In genomic region chr16:75265911-75266701, GRCh38 we compare ENCODE assay signal across 8 cellular contexts. TPM values are rescaled to one million over a fixed set of nuclear protein-coding genes. Genes with fewer than 3 reads are reported as not detected.
A peak's percentile ranks its signal among the peaks of the same experiment; 100 is the strongest.
DNase-seq lines count a peak whose midpoint lies in the region; ATAC-seq and TF ChIP-seq lines count a peak whose summit lies in the region.

No MANE protein-coding gene starts in this region.

- TF ChIP-seq EP300 in stomach (IDR thresholded peaks at IDR 0.05) = no peak

- H3K4me1 ChIP-seq in Peyer's patch (peaks cover 4 to 61% (median 9%) of the 10 kb centered on the region in 4 donors), left lung (peaks cover 33 to 55% of the 10 kb centered on the region in 2 donors), stomach (peaks cover 38 to 64% (median 61%) of the 10 kb centered on the region in 4 donors)

- TF ChIP-seq CTCF in Calu3 (IDR thresholded peaks at IDR 0.05; ENCODE audit: unreplicated experiment) = no peak
- TF ChIP-seq CTCF in Peyer's patch (IDR thresholded peaks at IDR 0.05) = no peak
- TF ChIP-seq CTCF in left lung (IDR thresholded peaks at IDR 0.05) = no peak
- no peak for TF ChIP-seq CTCF in stomach (IDR thresholded peaks at IDR 0.05)

- WGBS in stomach, 5 donors = 10 to 40% (median 16%) methylated on average over 18 to 62 of the region's 62 CpGs

- DNase-seq in Calu3 (peak; percentile 89), Peyer's patch (peak in 2 of 3 donors; percentile 81 to 82), left lung (peak; percentile 75 to 91), stomach (peak; percentile 89), MV-4-11 (lab: John Stamatoyannopoulos, UW) (no peak)

- no peaks in the 10 kb centered on the region for H3K36me3 ChIP-seq in Peyer's patch
- no peaks in the 10 kb centered on the region for H3K36me3 ChIP-seq in left lung
- H3K36me3 ChIP-seq in stomach = no peaks in the 10 kb centered on the region

- peak overlapping the region; percentile 89 for H3K4me3 Mint-ChIP-seq in Calu3 (ENCODE audit: low read depth, unreplicated experiment)
- peak overlapping the region; percentile 65 for H3K4me3 Mint-ChIP-seq in dendritic cell treated with granulocyte-macrophage colony-stimulating factor and Interleukin-4, amounts not matched to agents 40 ng/mL and 50 ng/mL, for 4 days

- TF ChIP-seq POLR2A in Peyer's patch (IDR thresholded peaks at IDR 0.05) = peak in 1 of 2 donors; percentile 52
- no peak for TF ChIP-seq POLR2A in stomach (IDR thresholded peaks at IDR 0.05)

- peaks cover 54% of the 10 kb centered on the region for H3K36me3 Mint-ChIP-seq in Calu3 (ENCODE audit: insufficient read depth, unreplicated experiment)
- H3K36me3 Mint-ChIP-seq in dendritic cell treated with granulocyte-macrophage colony-stimulating factor and Interleukin-4, amounts not matched to agents 40 ng/mL and 50 ng/mL, for 4 days (ENCODE audit: low read depth) = no peaks in the 10 kb centered on the region

- no peaks in the 10 kb centered on the region for H3K9me3 ChIP-seq in Peyer's patch
- H3K9me3 ChIP-seq in left lung = no peaks in the 10 kb centered on the region
- H3K9me3 ChIP-seq in stomach = no peaks in the 10 kb centered on the region

- ATAC-seq in GM19035 (IDR thresholded peaks at IDR 0.05; ENCODE audit: unreplicated experiment) (peak; percentile 77), HG03097 (IDR thresholded peaks at IDR 0.05; ENCODE audit: low FRiP score, unreplicated experiment) (peak; percentile 60), left lung (peak; percentile 73)

- peaks cover 53% of the 10 kb centered on the region for H3K4me1 Mint-ChIP-seq in Calu3 (ENCODE audit: low read depth, unreplicated experiment)
- peaks cover 8% of the 10 kb centered on the region for H3K4me1 Mint-ChIP-seq in dendritic cell treated with granulocyte-macrophage colony-stimulating factor and Interleukin-4, amounts not matched to agents 40 ng/mL and 50 ng/mL, for 4 days (ENCODE audit: low read depth)

- TSS peak; percentile 68 for BruUV-seq in Calu3 (replicated peaks; lab: Mats Ljungman, UMichigan)

- intact Hi-C loops in Calu3 (cut with micrococcal nuclease; ENCODE audit: unreplicated experiment) (loop anchor here (2.0 kb wide), 1 partner anchor 21 kb away; no protein-coding TSS in a partner anchor), left lung (cut with DNase I) (no loop called here), stomach (cut with DNase I; ENCODE audit: low total_unique reads) (no loop called here)
- intact Hi-C loops in dendritic cell treated with granulocyte-macrophage colony-stimulating factor and Interleukin-4, amounts not matched to agents 40 ng/mL and 50 ng/mL, for 4 days (cut with micrococcal nuclease) = no loop called here

- H3K9me3 Mint-ChIP-seq in Calu3 (ENCODE audit: low read depth, unreplicated experiment) = no peaks in the 10 kb centered on the region
- no peaks in the 10 kb centered on the region for H3K9me3 Mint-ChIP-seq in dendritic cell treated with granulocyte-macrophage colony-stimulating factor and Interleukin-4, amounts not matched to agents 40 ng/mL and 50 ng/mL, for 4 days

- no peaks in the 10 kb centered on the region for H3K27me3 ChIP-seq in Peyer's patch
- H3K27me3 ChIP-seq in left lung = peaks cover 0 to 63% of the 10 kb centered on the region in 2 donors
- peaks cover 0 to 37% (median 7%) of the 10 kb centered on the region in 3 donors for H3K27me3 ChIP-seq in stomach

- H3K4me3 ChIP-seq in Peyer's patch (peak overlapping the region; percentile 62 to 93 (median 75)), left lung (peak overlapping the region; percentile 62 to 92), stomach (peak overlapping the region; percentile 71 to 98 (median 95))

- CTCF ChIA-PET in Calu3 (lab: Charles Lee) = interaction anchor here (0.7 to 1.2 kb wide), 2 partner anchors 13 to 39 kb away, joined by 3 read pairs; no protein-coding TSS in a partner anchor

- no peaks in the 10 kb centered on the region for H3K27me3 Mint-ChIP-seq in Calu3 (ENCODE audit: unreplicated experiment)
- H3K27me3 Mint-ChIP-seq in dendritic cell treated with granulocyte-macrophage colony-stimulating factor and Interleukin-4, amounts not matched to agents 40 ng/mL and 50 ng/mL, for 4 days = peaks cover 90% of the 10 kb centered on the region

- H3K27ac ChIP-seq in Peyer's patch = peak overlapping the region; percentile 68 to 92 (median 89)
- H3K27ac ChIP-seq in left lung = peak overlapping the region; percentile 83 to 94
- H3K27ac ChIP-seq in stomach = peak overlapping the region; percentile 89 to 96 (median 95)

- peak overlapping the region; percentile 90 for H3K27ac Mint-ChIP-seq in Calu3 (ENCODE audit: unreplicated experiment)
- no peak overlapping the region for H3K27ac Mint-ChIP-seq in dendritic cell treated with granulocyte-macrophage colony-stimulating factor and Interleukin-4, amounts not matched to agents 40 ng/mL and 50 ng/mL, for 4 days

RNA-seq across cellular contexts. Expression of gene BCAR1, which starts 14.7 kb away (rescaled TPM):
- total RNA-seq in Calu3 (2022) = 153 and 168 TPM in 2 replicates
- 100 to 1,000 TPM in 3 of 4 donors, 10 to 100 TPM in 1; 77.6 to 251 (median 206) TPM for total RNA-seq in Peyer's patch
- total RNA-seq in left lung = 10 to 100 TPM; 67.6 to 73.6 TPM
- total RNA-seq in stomach = 100 to 1,000 TPM in 3 of 5 donors, 10 to 100 TPM in 2; 44.4 to 219 (median 122) TPM
- 10 to 100 TPM; 34.7 to 51.5 (median 45.6) TPM for polyA plus RNA-seq in stomach

RNA-seq across cellular contexts. Expression of gene CTRB1, which starts 47.3 kb away (rescaled TPM):
- not detected in 2 replicates for total RNA-seq in Calu3 (2022)
- total RNA-seq in Peyer's patch = not detected
- total RNA-seq in left lung = not detected
- total RNA-seq in stomach = not detected
- polyA plus RNA-seq in stomach = 10 to 100 TPM in 1 of 3 donors, 1 to 10 TPM in 2; 2.5 to 35.9 (median 2.9) TPM

RNA-seq across cellular contexts. Expression of gene CTRB2, which starts 59.1 kb away (rescaled TPM):
- total RNA-seq in Calu3 (2022) (0.76 TPM in 1 of 2 replicates, not detected in the other), Peyer's patch (not detected), left lung (not detected), stomach (not detected)
- 10 to 100 TPM in 1 of 3 donors, 1 to 10 TPM in 2; 2.7 to 26.6 (median 4.0) TPM for polyA plus RNA-seq in stomach
